In genomic region chr18:3262234-3263171, GRCh38 we compare ENCODE assay signal across 8 cellular contexts. TPM values are rescaled to one million over a fixed set of nuclear protein-coding genes. Genes with fewer than 3 reads are reported as not detected.
DNase-seq lines count a peak whose midpoint lies in the region; ATAC-seq and TF ChIP-seq lines count a peak whose summit lies in the region.

No MANE protein-coding gene starts in this region.

- H3K9me3 ChIP-seq in mucosa of rectum (ENCODE audit: control insufficient read depth in 2 of 2, low read length in 2 of 2): no peaks in the 10 kb centered on the region
- no peaks in the 10 kb centered on the region for H3K9me3 ChIP-seq in upper lobe of right lung

- H3K4me1 ChIP-seq in ACC112 (ENCODE audit: control insufficient read depth, insufficient read depth, low read length, unreplicated experiment): peaks cover 41% of the 10 kb centered on the region
- peaks cover 15 to 36% of the 10 kb centered on the region in 2 donors for H3K4me1 ChIP-seq in mucosa of rectum (ENCODE audit: control insufficient read depth in 2 of 2, insufficient read depth in 2 of 2, low read length in 2 of 2)
- peaks cover 43% of the 10 kb centered on the region for H3K4me1 ChIP-seq in upper lobe of right lung

- no peaks in the 10 kb centered on the region for H3K27me3 Mint-ChIP-seq in effector memory CD8-positive, alpha-beta T cell

- peak overlapping the region; percentile 79 for H3K27ac ChIP-seq in ACC112 (ENCODE audit: low read depth, low read length)
- H3K27ac ChIP-seq in mucosa of rectum (ENCODE audit: low read depth in 2 of 2, low read length in 2 of 2): peak overlapping the region; percentile 97
- peak overlapping the region; percentile 100 for H3K27ac ChIP-seq in upper lobe of right lung

- peak overlapping the region; percentile 89 to 97 for H3K4me3 Mint-ChIP-seq in effector memory CD8-positive, alpha-beta T cell

- no peaks in the 10 kb centered on the region for H3K9me3 Mint-ChIP-seq in effector memory CD8-positive, alpha-beta T cell

- peak overlapping the region; percentile 99 to 100 for H3K27ac Mint-ChIP-seq in effector memory CD8-positive, alpha-beta T cell

- peak overlapping the region; percentile 39 for H2AFZ ChIP-seq in ACC112 (ENCODE audit: low read length, unreplicated experiment)

- H3K79me2 ChIP-seq in ACC112 (ENCODE audit: control insufficient read depth, insufficient read depth, low read length, unreplicated experiment): peaks cover 55% of the 10 kb centered on the region

- H3K4me3 ChIP-seq in ACC112 (ENCODE audit: low read depth, low read length) (peak overlapping the region; percentile 96), WI38 (ENCODE audit: low read depth, low read length) (peak overlapping the region; percentile 96), mucosa of rectum (ENCODE audit: low read length in 2 of 2) (peak overlapping the region; percentile 73 to 99), upper lobe of right lung (peak overlapping the region; percentile 94)

- H3K27me3 ChIP-seq in ACC112 (ENCODE audit: insufficient read depth, low read length) (no peaks in the 10 kb centered on the region), mucosa of rectum (ENCODE audit: control insufficient read depth in 2 of 2, insufficient read depth in 2 of 2, low read length in 2 of 2) (no peaks in the 10 kb centered on the region), upper lobe of right lung (no peaks in the 10 kb centered on the region)

- H3K9ac ChIP-seq in mucosa of rectum (ENCODE audit: low read depth in 1 of 2, low read length in 2 of 2): peak overlapping the region; percentile 97 to 98

- H3K4me1 Mint-ChIP-seq in effector memory CD8-positive, alpha-beta T cell (ENCODE audit: low read depth in 2 of 2): peaks cover 64 to 76% of the 10 kb centered on the region in 2 donors

- peaks cover 13% of the 10 kb centered on the region for H3K36me3 ChIP-seq in ACC112 (ENCODE audit: insufficient read depth, low read length)
- peaks cover 8 to 10% of the 10 kb centered on the region in 2 donors for H3K36me3 ChIP-seq in mucosa of rectum (ENCODE audit: control insufficient read depth in 2 of 2, insufficient read depth in 2 of 2, low read length in 2 of 2)
- H3K36me3 ChIP-seq in upper lobe of right lung: peaks cover 17% of the 10 kb centered on the region

- H3K36me3 Mint-ChIP-seq in effector memory CD8-positive, alpha-beta T cell (ENCODE audit: insufficient read depth): peaks cover 30% of the 10 kb centered on the region

- intact Hi-C loops in upper lobe of right lung (cut with DNase I): no loop called here

- ATAC-seq in GM19328 (IDR thresholded peaks at IDR 0.05; ENCODE audit: unreplicated experiment): peak; percentile 33
- peak; percentile 23 for ATAC-seq in HG03378 (IDR thresholded peaks at IDR 0.05; ENCODE audit: unreplicated experiment)
- peak; percentile 28 for ATAC-seq in effector memory CD8-positive, alpha-beta T cell (replicated peaks)
- ATAC-seq in upper lobe of right lung: peak; percentile 76

- TF ChIP-seq CTCF in WI38 (IDR thresholded peaks at IDR 0.05; ENCODE audit: low read depth, low read length) (no peak), upper lobe of right lung (IDR thresholded peaks at IDR 0.05) (no peak)

- DNase-seq in effector memory CD8-positive, alpha-beta T cell: peak; percentile 30 to 39 (median 30)
- DNase-seq in upper lobe of right lung (no peak), T1000 (lab: John Stamatoyannopoulos, UW) (no peak)

RNA-seq across cellular contexts. Expression of gene MYL12B, which starts 0.6 kb away (rescaled TPM):
- total RNA-seq in upper lobe of right lung: 368 TPM

RNA-seq across cellular contexts. Expression of gene MYL12A, which starts 14.9 kb away (rescaled TPM):
- 571 TPM for total RNA-seq in upper lobe of right lung

RNA-seq across cellular contexts. Expression of gene MYOM1, which starts 42.7 kb away (rescaled TPM):
- total RNA-seq in upper lobe of right lung: 2.5 TPM

Comparison
In these comparisons a context has a peak if more than half of its experiments do, and no peak if none do; other contexts are left out.
1. ATAC-seq: peak in every context shown above with its lines; median percentile 76 in upper lobe of right lung; 33 in GM19328; 28 in effector memory CD8-positive, alpha-beta T cell; 23 in HG03378.
2. DNase-seq: peak in effector memory CD8-positive, alpha-beta T cell (3 of 3); none in upper lobe of right lung (single experiment) and T1000 (single experiment).
3. Peak in every context shown above with its lines, with median percentiles within 50 percentile points of each other: H3K27ac ChIP-seq and H3K4me3 ChIP-seq.